Comparison of ENCODE assay signal across 6 cellular contexts in the genomic region with DNA sequence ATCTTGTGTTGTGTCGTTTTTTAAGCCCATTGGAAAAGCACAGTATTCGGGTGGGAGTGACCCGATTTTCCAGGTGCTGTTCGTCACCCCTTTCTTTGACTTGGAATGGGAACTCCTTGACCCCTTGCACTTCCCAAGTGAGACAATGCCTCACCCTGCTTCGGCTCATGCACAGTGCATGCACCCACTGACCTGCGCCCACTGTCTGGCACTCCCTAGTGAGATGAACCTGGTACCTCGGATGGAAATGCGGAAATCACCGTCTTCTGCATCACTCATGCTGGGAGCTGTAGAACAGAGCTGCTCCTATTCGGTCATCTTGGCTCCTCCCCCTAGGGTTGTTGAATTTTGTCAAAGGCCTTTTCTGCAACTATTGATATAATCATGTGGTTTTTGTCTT.
DNase-seq lines count a peak whose midpoint lies in the region; ATAC-seq, FAIRE-seq and TF ChIP-seq lines count a peak whose summit lies in the region.
"Not testable (repeated sequence)": the region's sequence is repeated elsewhere in the genome, so short reads cannot be mapped to it uniquely, and the experiment has no call there.

No MANE protein-coding gene starts in this region.

- H3K27me3 Mint-ChIP-seq in endodermal cell (ENCODE audit: insufficient read depth); type B pancreatic cell: not testable (repeated sequence)

- H3K36me3 Mint-ChIP-seq in endodermal cell (ENCODE audit: low read depth); type B pancreatic cell: not testable (repeated sequence)

- not testable (repeated sequence) for H3K27ac ChIP-seq in WERI-Rb-1; endodermal cell (ENCODE audit: low read depth, low read length); kidney (ENCODE audit: low read depth in 2 of 2, low read length in 2 of 2); right lobe of liver; spleen

- not testable (repeated sequence) for ATAC-seq in right lobe of liver

- TF ChIP-seq CTCF in WERI-Rb-1 (IDR thresholded peaks at IDR 0.05; ENCODE audit: low read depth, low read length); endodermal cell (conservative IDR thresholded peaks at IDR 0.05); kidney (IDR thresholded peaks at IDR 0.05; ENCODE audit: borderline replicate concordance, extremely low read depth, insufficient read depth); right lobe of liver (IDR thresholded peaks at IDR 0.05); spleen (IDR thresholded peaks at IDR 0.05 in 8 of 11, conservative IDR thresholded peaks at IDR 0.05 in 3 of 11); type B pancreatic cell (conservative IDR thresholded peaks at IDR 0.05): not testable (repeated sequence)

- not testable (repeated sequence) for H3K36me3 ChIP-seq in WERI-Rb-1; endodermal cell (ENCODE audit: control insufficient read depth, insufficient read depth, low read length); kidney (ENCODE audit: control insufficient read depth in 1 of 2, insufficient read depth in 2 of 2, low read length in 2 of 2); right lobe of liver; spleen

- H3K4me1 Mint-ChIP-seq in endodermal cell; type B pancreatic cell (ENCODE audit: unreplicated experiment): not testable (repeated sequence)

- not testable (repeated sequence) for H3K9me3 ChIP-seq in WERI-Rb-1 (ENCODE audit: severe bottlenecking); endodermal cell (ENCODE audit: control insufficient read depth, low read length); kidney (ENCODE audit: control insufficient read depth in 1 of 2, low read length in 2 of 2); right lobe of liver
- H3K9me3 ChIP-seq in spleen, result peaks cover 0 to 64% (median 53%) of the 10 kb centered on the region in 8 donors

- not testable (repeated sequence) for TF ChIP-seq POLR2A in right lobe of liver (IDR thresholded peaks at IDR 0.05); spleen (IDR thresholded peaks at IDR 0.05)

- not testable (repeated sequence) for H3K4me1 ChIP-seq in endodermal cell (ENCODE audit: control insufficient read depth, insufficient read depth, low read length); kidney (ENCODE audit: control insufficient read depth in 1 of 2, insufficient read depth in 1 of 2, low read depth in 1 of 2, low read length in 2 of 2); right lobe of liver; spleen

- H3K27me3 ChIP-seq in WERI-Rb-1 (ENCODE audit: insufficient read depth, low read depth, severe bottlenecking); endodermal cell (ENCODE audit: control insufficient read depth, insufficient read depth, low read length, poor library complexity, severe bottlenecking); right lobe of liver; spleen (replicated peaks in 1 of 7): not testable (repeated sequence)

- not testable (repeated sequence) for H3K9ac ChIP-seq in endodermal cell (ENCODE audit: extremely low read depth, low read length, poor library complexity, severe bottlenecking); kidney (ENCODE audit: low read length in 2 of 2)

- H3K9me3 Mint-ChIP-seq in endodermal cell, result peaks cover 91% of the 10 kb centered on the region
- not testable (repeated sequence) for H3K9me3 Mint-ChIP-seq in type B pancreatic cell

- not testable (repeated sequence) for FAIRE-seq in kidney (lab: Jason Lieb, UNC)

- not testable (repeated sequence) for H3K27ac Mint-ChIP-seq in endodermal cell, type B pancreatic cell

- 94 to 100% methylated on average over 2 to 10 of the region's 10 CpGs for WGBS in endodermal cell (ENCODE audit: insufficient coverage in 1 of 2, insufficient read length in 1 of 2), 2 experiments
- WGBS in right lobe of liver (ENCODE audit: insufficient coverage, low coverage, low lambda C conversion rate, missing lambda C conversion rate), result 85% methylated on average over 4 of the region's 10 CpGs
- 86 to 90% (median 88%) methylated on average over 10 of the region's 10 CpGs for WGBS in spleen, 5 donors

- not testable (repeated sequence) for H3K4me3 ChIP-seq in WERI-Rb-1 (ENCODE audit: low read depth, low read length); endodermal cell (ENCODE audit: low read length); kidney (ENCODE audit: low read length in 2 of 2); right lobe of liver; spleen

- not testable (repeated sequence) for H3K4me3 Mint-ChIP-seq in endodermal cell, type B pancreatic cell

- intact Hi-C loops in kidney (cut with DNase I); right lobe of liver (cut with DNase I); spleen (cut with DNase I; ENCODE audit: low total_unique reads): not testable (repeated sequence)

- DNase-seq in WERI-Rb-1 (peak; percentile 2), endodermal cell (peak; percentile 19), kidney (peak; percentile 46), right lobe of liver (peak in 2 of 3 donors; percentile 1 to 10), spleen (peak; percentile 16), type B pancreatic cell (ENCODE audit: extremely low spot score, unreplicated experiment) (peak; percentile 18)
